22 cellular contexts compared by ENCODE assay signal in genomic region chr5:55582256-55582655, GRCh38. TPM values are rescaled to one million over a fixed set of nuclear protein-coding genes. Genes with fewer than 3 reads are reported as not detected.
DNase-seq lines count a peak whose midpoint lies in the region; ATAC-seq, FAIRE-seq and TF ChIP-seq lines count a peak whose summit lies in the region.
"Had no signal": no experiment of that assay in that cellular context is flagged by ENCODE, and none has a peak within 500 bp of the region (broad histone marks: within the 10 kb centered on the region; RNA-seq: fewer than 3 reads in every experiment).

No MANE protein-coding gene starts in this region.

- POLR2A ChIA-PET in HepG2 (lab: Yijun Ruan, JAX) = no interaction called here
- POLR2A ChIA-PET in RWPE1 (lab: Yijun Ruan, JAX; ENCODE audit: low non-redundant PET) = no interaction called here

- CTCF ChIA-PET in HepG2 (lab: Yijun Ruan, JAX; ENCODE audit: low intra/inter-chr PET ratio, low total read pairs) (no interaction called here), RWPE1 (lab: Yijun Ruan, JAX) (no interaction called here)

- WGBS in heart right ventricle, 2 donors = 26 to 34% methylated on average over 2 of the region's 2 CpGs
- WGBS in HepG2 (ENCODE audit: low lambda C conversion rate) = 68% methylated on average over 2 of the region's 2 CpGs

- TF ChIP-seq RAD21 in HepG2 (CRISPR knock-in tag; IDR thresholded peaks at IDR 0.05) = no peak

- no peak overlapping the region for H3K4me2 ChIP-seq in HepG2 (ENCODE audit: low read depth, low read length)
- H3K4me2 ChIP-seq: hepatocyte had no signal

- DNase-seq in heart right ventricle = no peak
- DNase-seq in Right ventricle myocardium superior = no peak
- no peak for DNase-seq in stimulated activated naive CD8-positive, alpha-beta T cell treated with anti-CD3 and anti-CD28 coated beads, Interleukin-15, Interleukin-2, amounts not matched to agents 100 U/mL and 50 U/mL, for 24 hours
- DNase-seq in HepG2 (ENCODE audit: low spot score) = no peak
- DNase-seq in activated CD4-positive, CD25-positive, alpha-beta regulatory T cell (lab: John Stamatoyannopoulos, UW) = no peak
- DNase-seq in RWPE1 (ENCODE audit: low spot score) = no peak
- DNase-seq: AML-193; effector memory CD8-positive, alpha-beta T cell; kidney glomerular epithelial cell; NCI-H2107; NCI-H748 treated with DMSO at 0.1 percent for 48 hours; occipital lobe; RPMI8226; stimulated activated CD4-positive, alpha-beta T cell treated with anti-CD3 and anti-CD28 coated beads, Interleukin-2, amount 100 ng/mL, for 48 hours; tibial artery had no signal

- FAIRE-seq in HepG2 (lab: Jason Lieb, UNC) = no peak
- FAIRE-seq: H54 had no signal

- BruUV-seq in HepG2 (replicated peaks; lab: Mats Ljungman, UMichigan) = no TSS peak

- no peaks in the 10 kb centered on the region for H3K9me3 ChIP-seq in heart right ventricle
- H3K9me3 ChIP-seq in HepG2 (ENCODE audit: low read length) = no peaks in the 10 kb centered on the region
- H3K9me3 ChIP-seq: breast epithelium, tibial artery had no signal

- no peak overlapping the region for H3K27ac Mint-ChIP-seq in activated T-helper 17 cell treated with anti-CD3 and anti-CD28 coated beads, Interleukin-2, amount 50 U/mL, for 72 hours
- H3K27ac Mint-ChIP-seq: activated naive CD8-positive, alpha-beta T cell had no signal

- H3K4me1 ChIP-seq in heart right ventricle = peaks cover 1 to 65% (median 49%) of the 10 kb centered on the region in 9 donors
- peaks cover 8% of the 10 kb centered on the region for H3K4me1 ChIP-seq in HepG2 (ENCODE audit: insufficient read depth, low read length)

- H3K36me3 ChIP-seq in heart right ventricle (no peaks in the 10 kb centered on the region), HepG2 (replicated peaks in 1 of 2; ENCODE audit: control insufficient read depth in 1 of 2, insufficient read depth in 2 of 2, low read length in 2 of 2) (no peaks in the 10 kb centered on the region)
- H3K36me3 ChIP-seq: breast epithelium, tibial artery had no signal

- ATAC-seq in heart right ventricle = peak in 3 of 8 donors; percentile 10 to 28 (median 19)
- ATAC-seq in Right ventricle myocardium superior (ENCODE audit: poor library complexity) = no peak
- peak; percentile 57 for ATAC-seq in HG03095 (IDR thresholded peaks at IDR 0.05; ENCODE audit: unreplicated experiment)
- peak; percentile 57 for ATAC-seq in activated T-helper 17 cell treated with anti-CD3 and anti-CD28 coated beads, Interleukin-2, amount 50 U/mL, for 72 hours (replicated peaks)
- ATAC-seq in stimulated activated naive CD8-positive, alpha-beta T cell treated with anti-CD3 and anti-CD28 coated beads, Interleukin-15, Interleukin-2, amounts not matched to agents 100 U/mL and 50 U/mL, for 24 hours = peak; percentile 48
- ATAC-seq in HepG2 = no peak
- ATAC-seq: effector memory CD8-positive, alpha-beta T cell; sciatic nerve had no signal

- no peaks in the 10 kb centered on the region for H4K20me1 ChIP-seq in HepG2 (ENCODE audit: insufficient read depth, low read length)

- TF ChIP-seq POLR2A in HepG2 (IDR thresholded peaks at IDR 0.05; ENCODE audit: insufficient read depth in 1 of 2, low read depth in 2 of 2, low read length in 2 of 2) = no peak

- peaks cover 9% of the 10 kb centered on the region for H3K4me1 Mint-ChIP-seq in activated T-helper 17 cell treated with anti-CD3 and anti-CD28 coated beads, Interleukin-2, amount 50 U/mL, for 72 hours

- in situ Hi-C loops in HepG2 (cut with HindIII; ENCODE audit: extremely low pct_ligation_motif_present, low pct_unique_long_range_greater_than_20kb) = no loop called here

- H3K27ac ChIP-seq in heart right ventricle (peak overlapping the region in 8 of 10 donors; percentile 36 to 85 (median 64)), HepG2 (ENCODE audit: extremely low read length, insufficient read depth, low read length) (no peak overlapping the region), RWPE1 (no peak overlapping the region)
- H3K27ac ChIP-seq: hepatocyte, tibial artery had no signal

- no peaks in the 10 kb centered on the region for H3K9me3 Mint-ChIP-seq in activated T-helper 17 cell treated with anti-CD3 and anti-CD28 coated beads, Interleukin-2, amount 50 U/mL, for 72 hours
- H3K9me3 Mint-ChIP-seq: effector memory CD8-positive, alpha-beta T cell had no signal

- no peak overlapping the region for H3K4me3 Mint-ChIP-seq in activated T-helper 17 cell treated with anti-CD3 and anti-CD28 coated beads, Interleukin-2, amount 50 U/mL, for 72 hours
- H3K4me3 Mint-ChIP-seq: activated naive CD8-positive, alpha-beta T cell; effector memory CD8-positive, alpha-beta T cell had no signal

- TF ChIP-seq EP300 in HepG2 (IDR thresholded peaks at IDR 0.05; ENCODE audit: low read depth in 2 of 2, low read length in 2 of 2) (no peak), HepG2 (CRISPR knock-in tag; IDR thresholded peaks at IDR 0.05; ENCODE audit: borderline replicate concordance) (no peak)

- intact Hi-C loops in heart right ventricle (cut with DNase I) = no loop called here
- intact Hi-C loops in Right ventricle myocardium superior (cut with DNase I) = no loop called here
- intact Hi-C loops in HepG2 (cut with micrococcal nuclease; ENCODE audit: unreplicated experiment) = no loop called here

- H3K4me3 ChIP-seq in heart right ventricle (no peak overlapping the region), HepG2 (replicated peaks in 1 of 3; ENCODE audit: insufficient read depth in 1 of 3, low read depth in 2 of 3, low read length in 3 of 3) (no peak overlapping the region)
- H3K4me3 ChIP-seq: breast epithelium, hepatocyte, tibial artery had no signal

- no peak overlapping the region for H3K9ac ChIP-seq in HepG2 (ENCODE audit: insufficient read depth, low read depth, low read length)

- no peak overlapping the region for H2AFZ ChIP-seq in HepG2 (ENCODE audit: low read length)
- H2AFZ ChIP-seq: hepatocyte had no signal

- TF ChIP-seq CTCF in heart right ventricle (IDR thresholded peaks at IDR 0.05) = no peak
- TF ChIP-seq CTCF in HepG2 (CRISPR knock-in tag; IDR thresholded peaks at IDR 0.05) = no peak
- TF ChIP-seq CTCF in RWPE1 (conservative IDR thresholded peaks at IDR 0.05; ENCODE audit: low read depth) = no peak

- no peaks in the 10 kb centered on the region for H3K36me3 Mint-ChIP-seq in activated T-helper 17 cell treated with anti-CD3 and anti-CD28 coated beads, Interleukin-2, amount 50 U/mL, for 72 hours (ENCODE audit: low read depth)
- H3K36me3 Mint-ChIP-seq: activated naive CD8-positive, alpha-beta T cell had no signal

- H3K27me3 ChIP-seq in heart right ventricle = no peaks in the 10 kb centered on the region
- H3K27me3 ChIP-seq in HepG2 (ENCODE audit: control insufficient read depth in 1 of 2, insufficient read depth in 2 of 2, low read length in 2 of 2) = no peaks in the 10 kb centered on the region
- H3K27me3 ChIP-seq: breast epithelium, hepatocyte, tibial artery had no signal

- no peaks in the 10 kb centered on the region for H3K79me2 ChIP-seq in HepG2 (ENCODE audit: insufficient read depth, low read length)
- H3K79me2 ChIP-seq: hepatocyte had no signal

- no peaks in the 10 kb centered on the region for H3K27me3 Mint-ChIP-seq in activated T-helper 17 cell treated with anti-CD3 and anti-CD28 coated beads, Interleukin-2, amount 50 U/mL, for 72 hours
- H3K27me3 Mint-ChIP-seq: activated naive CD8-positive, alpha-beta T cell; effector memory CD8-positive, alpha-beta T cell had no signal

TF ChIP-seq in HepG2, 621 proteins besides CTCF, POLR2A, EP300 and RAD21 (continues in another document):
- TF ChIP-seq FOSL2 (CRISPR knock-in tag; IDR thresholded peaks at IDR 0.05) = no peak
- no peak for TF ChIP-seq ZNF614 (CRISPR knock-in tag; IDR thresholded peaks at IDR 0.05; ENCODE audit: borderline replicate concordance)
- TF ChIP-seq KAT8 (CRISPR knock-in tag; IDR thresholded peaks at IDR 0.05) = no peak
- no peak for TF ChIP-seq AHR (CRISPR knock-in tag; IDR thresholded peaks at IDR 0.05)
- no peak for TF ChIP-seq PAF1 (CRISPR knock-in tag; IDR thresholded peaks at IDR 0.05)
- no peak for TF ChIP-seq IRX3 (CRISPR knock-in tag; IDR thresholded peaks at IDR 0.05; ENCODE audit: borderline replicate concordance, low read depth)

RNA-seq across cellular contexts. Expression of gene PLPP1, which starts 47.5 kb away (rescaled TPM):
- total RNA-seq in heart right ventricle (100 to 1,000 TPM in 1 of 10 donors, 10 to 100 TPM in 9; 58.7 to 111 (median 75.4) TPM), Right ventricle myocardium superior (75.9 TPM), HepG2 (2016; rRNA removed; fragmentation: Illumina TruSeq; extraction: Trizol) (5.2 and 7.3 TPM in 2 replicates)
- polyA plus RNA-seq in heart right ventricle (100 to 1,000 TPM in 1 of 2 donors, 10 to 100 TPM in 1; 90.2 to 110 TPM), HepG2 (2011; rRNA removed) (12.1 and 13.3 TPM in 2 replicates)
- total RNA-seq in activated T-helper 17 cell treated with anti-CD3 and anti-CD28 coated beads, Interleukin-2, amount 50 U/mL, for 72 hours = 1 to 10 TPM; 4.8 to 9.7 TPM
- total RNA-seq in HepG2 (2016; cell fraction: cytosol; rRNA removed; fragmentation: Illumina TruSeq; extraction: Trizol; ENCODE audit: low read depth) = 5.0 and 6.0 TPM in 2 replicates
- total RNA-seq in HepG2 (2016; cell fraction: insoluble cytoplasmic fraction; rRNA removed; fragmentation: Illumina TruSeq; extraction: Trizol) = 4.9 and 6.7 TPM in 2 replicates
- total RNA-seq in HepG2 (2016; cell fraction: membrane; rRNA removed; fragmentation: Illumina TruSeq; extraction: Trizol) = 5.1 and 5.2 TPM in 2 replicates
- 6.7 and 7.7 TPM in 2 replicates for total RNA-seq in HepG2 (2016; cell fraction: nucleus; rRNA removed; fragmentation: Illumina TruSeq; extraction: Trizol)
- 10.1 and 15.8 TPM in 2 replicates for polyA plus RNA-seq in HepG2 (2011; cell fraction: cytosol; rRNA removed)
- 4.3 and 6.7 TPM in 2 replicates for polyA plus RNA-seq in HepG2 (2011; cell fraction: nucleus; rRNA removed)
- 6.0 and 7.3 TPM in 2 replicates for polyA plus RNA-seq in HepG2 (2012)
- polyA plus RNA-seq in HepG2 (2016; cell fraction: cytosol; fragmentation: Illumina TruSeq; extraction: Trizol; ENCODE audit: low read depth) = 3.4 and 4.9 TPM in 2 replicates
- 6.3 and 7.1 TPM in 2 replicates for polyA plus RNA-seq in HepG2 (2016; cell fraction: insoluble cytoplasmic fraction; fragmentation: Illumina TruSeq; extraction: Trizol; ENCODE audit: low read depth)
- 3.3 and 4.3 TPM in 2 replicates for polyA plus RNA-seq in HepG2 (2016; cell fraction: membrane; fragmentation: Illumina TruSeq; extraction: Trizol; ENCODE audit: low read depth)
- polyA plus RNA-seq in HepG2 (2016; cell fraction: nucleus; fragmentation: Illumina TruSeq; extraction: Trizol; ENCODE audit: insufficient read depth, low read depth) = 10.3 and 13.9 TPM in 2 replicates
- polyA minus RNA-seq in HepG2 (2011; rRNA and poly(A)+ RNA removed; ENCODE audit: low replicate concordance) = 9.0 and 9.6 TPM in 2 replicates
- polyA minus RNA-seq in HepG2 (2011; cell fraction: cytosol; rRNA and poly(A)+ RNA removed) = 8.2 and 9.3 TPM in 2 replicates
- polyA minus RNA-seq in HepG2 (2011; cell fraction: nucleus; rRNA and poly(A)+ RNA removed) = 7.9 and 9.8 TPM in 2 replicates

Comparison
In these comparisons a context has a peak if more than half of its experiments do, and no peak if none do; other contexts are left out.
1. ATAC-seq: peak in HG03095 (single experiment), activated T-helper 17 cell treated with anti-CD3 and anti-CD28 coated beads, Interleukin-2, amount 50 U/mL, for 72 hours (single experiment) and stimulated activated naive CD8-positive, alpha-beta T cell treated with anti-CD3 and anti-CD28 coated beads, Interleukin-15, Interleukin-2, amounts not matched to agents 100 U/mL and 50 U/mL, for 24 hours (single experiment); none in Right ventricle myocardium superior (single experiment) and HepG2 (single experiment).
2. H3K27ac ChIP-seq: peak in heart right ventricle (8 of 10); none in HepG2 (single experiment) and RWPE1 (single experiment).